Comparison of ENCODE assay signal across 22 cellular contexts in the genomic region with DNA sequence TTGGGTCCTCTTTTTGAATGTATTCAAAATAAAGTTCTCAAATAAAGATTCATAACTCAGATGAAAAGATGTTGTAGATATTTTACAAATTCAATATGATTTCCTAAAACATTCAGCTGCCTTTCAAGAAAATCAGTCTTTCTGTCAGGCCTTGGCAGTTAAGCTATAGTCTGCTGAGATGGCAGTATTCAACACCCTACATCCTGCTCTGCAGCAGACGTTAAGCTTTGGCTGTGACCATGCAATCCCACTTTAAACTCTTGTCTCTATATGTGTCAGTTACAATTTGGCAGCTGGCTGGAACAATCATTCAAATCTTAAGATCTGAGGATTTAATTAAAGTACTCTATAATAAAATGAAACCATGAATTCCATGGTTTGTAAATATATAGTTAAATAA.
DNase-seq lines count a peak whose midpoint lies in the region; ATAC-seq and TF ChIP-seq lines count a peak whose summit lies in the region.
"Had no signal": no experiment of that assay in that cellular context is flagged by ENCODE, and none has a peak within 500 bp of the region (broad histone marks: within the 10 kb centered on the region; RNA-seq: fewer than 3 reads in every experiment).

No MANE protein-coding gene starts in this region.

- H3K9me3 ChIP-seq in cardiac muscle cell (ENCODE audit: low read depth) (no peaks in the 10 kb centered on the region), iPS-18a (ENCODE audit: control insufficient read depth, low read depth, low read length) (no peaks in the 10 kb centered on the region), MG63 (no peaks in the 10 kb centered on the region)
- H3K9me3 ChIP-seq: BLaER1 had no signal

- peaks cover 16% of the 10 kb centered on the region for H3K4me1 ChIP-seq in cardiac muscle cell (ENCODE audit: low read depth)
- peaks cover 12% of the 10 kb centered on the region for H3K4me1 ChIP-seq in iPS-18a (ENCODE audit: control insufficient read depth, low read depth, low read length)
- H3K4me1 ChIP-seq: BLaER1 had no signal

- DNase-seq in cardiac muscle cell (ENCODE audit: low read depth in 1 of 2, low spot score in 1 of 2) (peak in 1 of 2 donors; percentile 15), left cardiac atrium (no peak), NCI-H82 treated with DMSO at 0.1 percent for 48 hours (lab: John Stamatoyannopoulos, UW; ENCODE audit: unreplicated experiment) (peak; percentile 21), NOMO-1 treated with DMSO at 0.1 percent for 48 hours (lab: John Stamatoyannopoulos, UW; ENCODE audit: unreplicated experiment) (no peak), MG63 (no peak), AG08395 (ENCODE audit: low spot score) (no peak)
- DNase-seq in stimulated activated naive CD4-positive, alpha-beta T cell treated with Interleukin-2 at 50 U/mL for 16 hours (lab: John Stamatoyannopoulos, UW) = no peak
- DNase-seq: CD4-positive, alpha-beta memory T cell; DND-41; H9; Karpas-422; NCI-H1048; NCI-H1436; NCI-H2081 treated with DMSO at 0.1 percent for 48 hours; NCI-H510A; NK-92 treated with Interleukin-12 subunit alpha and Interleukin-12 subunit beta, amount 100 ng/mL, for 24 hours; PC-3; RPMI8226; SHP77 treated with DMSO at 0.1 percent for 48 hours had no signal

- no peaks in the 10 kb centered on the region for H3K36me3 ChIP-seq in cardiac muscle cell
- no peaks in the 10 kb centered on the region for H3K36me3 ChIP-seq in iPS-18a (ENCODE audit: control insufficient read depth, low read depth, low read length)
- H3K36me3 ChIP-seq in MG63 = no peaks in the 10 kb centered on the region
- H3K36me3 ChIP-seq: BLaER1 had no signal

- H3K27me3 ChIP-seq in cardiac muscle cell = no peaks in the 10 kb centered on the region
- no peaks in the 10 kb centered on the region for H3K27me3 ChIP-seq in iPS-18a (ENCODE audit: control insufficient read depth, insufficient read depth, low read length)
- no peaks in the 10 kb centered on the region for H3K27me3 ChIP-seq in MG63
- H3K27me3 ChIP-seq: BLaER1 had no signal

- H3K27ac ChIP-seq in cardiac muscle cell = peak overlapping the region; percentile 44
- H3K27ac ChIP-seq in iPS-18a (ENCODE audit: low read length) = no peak overlapping the region
- H3K27ac ChIP-seq: BLaER1, HL-60 had no signal

- no peak overlapping the region for H3K4me3 ChIP-seq in cardiac muscle cell
- no peak overlapping the region for H3K4me3 ChIP-seq in iPS-18a (ENCODE audit: low read length)
- H3K4me3 ChIP-seq in MG63 = no peak overlapping the region
- H3K4me3 ChIP-seq: BLaER1 had no signal

- ATAC-seq in left cardiac atrium = no peak
- ATAC-seq: PC-3 had no signal

- no peak for TF ChIP-seq CTCF in cardiac muscle cell (IDR thresholded peaks at IDR 0.05; ENCODE audit: low read depth, low read length)

- intact Hi-C loops in left cardiac atrium (cut with DNase I) = no loop called here

- peak overlapping the region; percentile 25 for H3K9ac ChIP-seq in iPS-18a (ENCODE audit: low read length)
- H3K9ac ChIP-seq: BLaER1 had no signal
